In genomic region chr3:113051222-113051804, GRCh38 we compare ENCODE assay signal across 8 cellular contexts.
DNase-seq lines count a peak whose midpoint lies in the region; ATAC-seq and TF ChIP-seq lines count a peak whose summit lies in the region.

No MANE protein-coding gene starts in this region.

- H3K27ac Mint-ChIP-seq in activated naive CD4-positive, alpha-beta T cell treated with anti-CD3 and anti-CD28 coated beads, Interleukin-2, amount 10 ng/mL, durations not matched to agents 7 days and 5 days = no peak overlapping the region
- no peak overlapping the region for H3K27ac Mint-ChIP-seq in progenitor cell of endocrine pancreas

- TF ChIP-seq CTCF in HFF-Myc (IDR thresholded peaks at IDR 0.05; ENCODE audit: low read depth, low read length, missing control alignments) = peak; percentile 81
- peak; percentile 93 for TF ChIP-seq CTCF in progenitor cell of endocrine pancreas (IDR thresholded peaks at IDR 0.05; ENCODE audit: unreplicated experiment)
- TF ChIP-seq CTCF in upper lobe of right lung (IDR thresholded peaks at IDR 0.05) = peak; percentile 96

- H3K9me3 Mint-ChIP-seq in activated naive CD4-positive, alpha-beta T cell treated with anti-CD3 and anti-CD28 coated beads, Interleukin-2, amount 10 ng/mL, durations not matched to agents 7 days and 5 days = peaks cover 2% of the 10 kb centered on the region
- H3K9me3 Mint-ChIP-seq in progenitor cell of endocrine pancreas (ENCODE audit: low read depth) = no peaks in the 10 kb centered on the region

- H3K4me1 ChIP-seq in upper lobe of right lung = peaks cover 17% of the 10 kb centered on the region

- intact Hi-C loops in Right ventricle myocardium inferior (cut with DNase I) (loop anchor here (1.0 to 5.0 kb wide), 3 partner anchors 85 to 576 kb away; no protein-coding TSS in a partner anchor), upper lobe of right lung (cut with DNase I) (loop anchor here (10.0 kb wide), 1 partner anchor 233 kb away; no protein-coding TSS in a partner anchor)

- peak; percentile 60 for DNase-seq in GM04504 (ENCODE audit: low read depth)
- DNase-seq in HFF-Myc (ENCODE audit: extremely low read depth, low read depth) = peak; percentile 73
- peak; percentile 87 for DNase-seq in MV-4-11 (lab: John Stamatoyannopoulos, UW)
- peak; percentile 79 for DNase-seq in SK-N-DZ (ENCODE audit: low spot score)
- peak; percentile 91 for DNase-seq in activated naive CD4-positive, alpha-beta T cell treated with anti-CD3 and anti-CD28 coated beads, Interleukin-2, amount 10 ng/mL, durations not matched to agents 7 days and 5 days
- DNase-seq in Right ventricle myocardium inferior (ENCODE audit: missing footprints) = peak; percentile 64
- peak; percentile 75 for DNase-seq in progenitor cell of endocrine pancreas (ENCODE audit: low spot score, unreplicated experiment)
- peak; percentile 71 for DNase-seq in upper lobe of right lung

- H3K4me3 ChIP-seq in HFF-Myc (replicated peaks; ENCODE audit: low read depth, low read length) = no peak overlapping the region
- H3K4me3 ChIP-seq in upper lobe of right lung = no peak overlapping the region

- H3K27me3 ChIP-seq in upper lobe of right lung = no peaks in the 10 kb centered on the region

- H3K9me3 ChIP-seq in upper lobe of right lung = no peaks in the 10 kb centered on the region

- H3K36me3 ChIP-seq in upper lobe of right lung = no peaks in the 10 kb centered on the region

- peak; percentile 94 for ATAC-seq in Right ventricle myocardium inferior
- ATAC-seq in upper lobe of right lung = peak; percentile 97

- no peak overlapping the region for H3K27ac ChIP-seq in upper lobe of right lung

- H3K36me3 Mint-ChIP-seq in activated naive CD4-positive, alpha-beta T cell treated with anti-CD3 and anti-CD28 coated beads, Interleukin-2, amount 10 ng/mL, durations not matched to agents 7 days and 5 days = no peaks in the 10 kb centered on the region
- peaks cover 3% of the 10 kb centered on the region for H3K36me3 Mint-ChIP-seq in progenitor cell of endocrine pancreas (ENCODE audit: insufficient read depth)

- CTCF ChIA-PET in activated naive CD4-positive, alpha-beta T cell treated with anti-CD3 and anti-CD28 coated beads, Interleukin-2, amount 10 ng/mL, durations not matched to agents 7 days and 5 days (lab: Charles Lee) = interaction anchor here (1.0 to 3.3 kb wide), 3 partner anchors 15 to 238 kb away, joined by 3 to 18 read pairs (median 4); no protein-coding TSS in a partner anchor

- H3K27me3 Mint-ChIP-seq in activated naive CD4-positive, alpha-beta T cell treated with anti-CD3 and anti-CD28 coated beads, Interleukin-2, amount 10 ng/mL, durations not matched to agents 7 days and 5 days = no peaks in the 10 kb centered on the region
- H3K27me3 Mint-ChIP-seq in progenitor cell of endocrine pancreas = peaks cover 3% of the 10 kb centered on the region

- H3K4me1 Mint-ChIP-seq in activated naive CD4-positive, alpha-beta T cell treated with anti-CD3 and anti-CD28 coated beads, Interleukin-2, amount 10 ng/mL, durations not matched to agents 7 days and 5 days = peaks cover 2% of the 10 kb centered on the region
- no peaks in the 10 kb centered on the region for H3K4me1 Mint-ChIP-seq in progenitor cell of endocrine pancreas (ENCODE audit: low read depth)

- no peak overlapping the region for H3K4me3 Mint-ChIP-seq in activated naive CD4-positive, alpha-beta T cell treated with anti-CD3 and anti-CD28 coated beads, Interleukin-2, amount 10 ng/mL, durations not matched to agents 7 days and 5 days
- no peak overlapping the region for H3K4me3 Mint-ChIP-seq in progenitor cell of endocrine pancreas (ENCODE audit: low read depth)
